20 cellular contexts compared by ENCODE assay signal in the genomic region with DNA sequence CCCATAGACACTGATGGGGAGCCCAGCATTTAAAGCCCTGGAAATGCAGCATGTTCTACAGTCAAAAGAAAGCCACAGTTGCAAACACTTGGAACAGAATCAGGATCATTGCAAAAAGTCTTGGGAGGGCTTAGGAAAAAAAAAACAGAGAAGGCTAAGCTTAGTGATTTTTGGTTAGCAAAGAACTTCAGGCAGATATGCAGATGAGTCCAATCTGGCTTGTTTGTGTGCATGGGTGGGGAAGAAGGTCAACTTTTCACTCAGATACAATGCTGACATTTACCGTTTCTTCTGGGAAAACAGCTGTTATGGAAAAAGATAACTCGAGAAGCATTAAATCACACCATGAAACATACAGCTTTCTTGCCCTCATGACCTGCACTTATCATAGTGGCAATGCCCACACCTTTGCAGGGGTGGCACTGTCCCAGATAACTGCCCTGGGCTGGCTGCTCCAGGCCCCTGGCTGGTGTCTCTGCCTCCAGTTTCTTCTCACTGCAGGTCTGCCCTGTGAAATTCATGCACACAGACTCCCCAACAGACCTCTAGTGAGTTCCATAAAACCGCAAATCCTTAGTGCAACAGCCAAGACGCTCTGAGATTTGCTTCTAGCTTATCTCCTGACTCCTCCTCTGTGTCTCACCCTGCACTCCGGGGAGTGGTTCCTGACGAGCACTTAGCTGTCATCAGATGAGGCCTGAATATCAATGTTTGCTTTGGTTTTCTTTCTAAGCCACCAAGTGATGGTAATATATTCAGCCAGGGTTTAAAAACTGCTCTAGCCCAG.
DNase-seq lines count a peak whose midpoint lies in the region; ATAC-seq and TF ChIP-seq lines count a peak whose summit lies in the region.
"Had no signal": no experiment of that assay in that cellular context is flagged by ENCODE, and none has a peak within 500 bp of the region (broad histone marks: within the 10 kb centered on the region; RNA-seq: fewer than 3 reads in every experiment).

No MANE protein-coding gene starts in this region.

- no peaks in the 10 kb centered on the region for H4K20me1 ChIP-seq in smooth muscle cell (ENCODE audit: low read depth)

- H3K27me3 ChIP-seq in brain microvascular endothelial cell (replicated peaks) (no peaks in the 10 kb centered on the region), smooth muscle cell (ENCODE audit: low read depth) (peaks cover 28% of the 10 kb centered on the region)
- no peaks in the 10 kb centered on the region for H3K27me3 ChIP-seq in effector memory CD4-positive, alpha-beta T cell (replicated peaks; ENCODE audit: control insufficient read depth, insufficient read depth, low read length, poor library complexity, severe bottlenecking)
- H3K27me3 ChIP-seq: breast epithelium, tibial nerve had no signal

- no peak for ATAC-seq in GM19455 (IDR thresholded peaks at IDR 0.05; ENCODE audit: unreplicated experiment)

- in situ Hi-C loops in brain microvascular endothelial cell (cut with HindIII; ENCODE audit: low pct_ligation_motif_present, low sequenced_read_pairs), result no loop called here

- DNase-seq in NCI-H226 (peak; percentile 51), brain microvascular endothelial cell (peak; percentile 17), iris pigment epithelial cell (ENCODE audit: low read depth) (peak; percentile 70), smooth muscle cell (lab: John Stamatoyannopoulos, UW; ENCODE audit: unreplicated experiment) (no peak), epidermal melanocyte (ENCODE audit: insufficient read length, low spot score) (no peak)
- DNase-seq in effector memory CD4-positive, alpha-beta T cell, result no peak
- DNase-seq: activated CD8-positive, alpha-beta memory T cell treated with anti-CD3 and anti-CD28 coated beads for 24 hours; activated gamma-delta T cell treated with Interleukin-2 at 50 U/mL for 16 hours; activated T-cell treated with anti-CD3 and anti-CD28 coated beads, Interleukin-2, amount 50 U/mL, for 24 hours; Calu3; cortex of kidney; kidney glomerular epithelial cell; mesenchymal stem cell; NCI-H1105 treated with DMSO at 0.1 percent for 48 hours; NCI-H2081 treated with DMSO at 0.1 percent for 48 hours; NCI-H510A treated with DMSO at 0.1 percent for 48 hours; occipital lobe had no signal

- H3K9ac ChIP-seq in smooth muscle cell (ENCODE audit: low read depth), result no peak overlapping the region

- H3K4me3 ChIP-seq in brain microvascular endothelial cell (ENCODE audit: low read depth, low read length) (no peak overlapping the region), smooth muscle cell (no peak overlapping the region)
- no peak overlapping the region for H3K4me3 ChIP-seq in effector memory CD4-positive, alpha-beta T cell (ENCODE audit: insufficient read depth, low read depth, low read length, poor library complexity, severe bottlenecking)
- H3K4me3 ChIP-seq: breast epithelium, tibial nerve had no signal

- no peak for TF ChIP-seq CTCF in brain microvascular endothelial cell (IDR thresholded peaks at IDR 0.05; ENCODE audit: low read depth, low read length, missing control alignments)
- no peak for TF ChIP-seq CTCF in smooth muscle cell (IDR thresholded peaks at IDR 0.05; ENCODE audit: borderline replicate concordance, insufficient read depth, poor library complexity, severe bottlenecking)

- no peaks in the 10 kb centered on the region for H3K9me3 ChIP-seq in smooth muscle cell (replicated peaks; ENCODE audit: low read depth)
- H3K9me3 ChIP-seq in effector memory CD4-positive, alpha-beta T cell (ENCODE audit: control insufficient read depth, low read length), result no peaks in the 10 kb centered on the region
- H3K9me3 ChIP-seq: breast epithelium, tibial nerve had no signal

- H3K79me2 ChIP-seq in smooth muscle cell (ENCODE audit: low read depth), result no peaks in the 10 kb centered on the region

- no peaks in the 10 kb centered on the region for H3K4me1 ChIP-seq in smooth muscle cell (ENCODE audit: low read depth)
- H3K4me1 ChIP-seq in effector memory CD4-positive, alpha-beta T cell (ENCODE audit: control insufficient read depth, insufficient read depth, low read length, poor library complexity, severe bottlenecking), result no peaks in the 10 kb centered on the region
- H3K4me1 ChIP-seq: breast epithelium had no signal

- H3K36me3 ChIP-seq in brain microvascular endothelial cell (replicated peaks) (no peaks in the 10 kb centered on the region), smooth muscle cell (ENCODE audit: low read depth) (no peaks in the 10 kb centered on the region)
- H3K36me3 ChIP-seq in effector memory CD4-positive, alpha-beta T cell (ENCODE audit: control insufficient read depth, insufficient read depth, low read length), result no peaks in the 10 kb centered on the region
- H3K36me3 ChIP-seq: breast epithelium had no signal

- H2AFZ ChIP-seq in smooth muscle cell (ENCODE audit: low read depth), result no peak overlapping the region

- H3K27ac ChIP-seq in brain microvascular endothelial cell (no peak overlapping the region), smooth muscle cell (ENCODE audit: low read depth) (no peak overlapping the region)
- H3K27ac ChIP-seq in effector memory CD4-positive, alpha-beta T cell (ENCODE audit: insufficient read depth, low read length, poor library complexity, severe bottlenecking), result no peak overlapping the region
- H3K27ac ChIP-seq: breast epithelium, tibial nerve had no signal

- WGBS in smooth muscle cell (ENCODE audit: low lambda C conversion rate), result 25% methylated on average over 6 of the region's 6 CpGs

- H3F3A ChIP-seq in smooth muscle cell (ENCODE audit: low read depth), result no peaks in the 10 kb centered on the region

- peak overlapping the region; percentile 25 for H3K4me2 ChIP-seq in smooth muscle cell

Comparison
In these comparisons a context has a peak if more than half of its experiments do, and no peak if none do; other contexts are left out.
1. DNase-seq: peak in NCI-H226 (single experiment), brain microvascular endothelial cell (single experiment) and iris pigment epithelial cell (single experiment); none in smooth muscle cell (single experiment), epidermal melanocyte (single experiment) and effector memory CD4-positive, alpha-beta T cell (0 of 3).